14 cellular contexts compared by ENCODE assay signal in genomic region chr2:58664523-58665155, GRCh38.
"Had no signal": no experiment of that assay in that cellular context is flagged by ENCODE, and none has a peak within 500 bp of the region (broad histone marks: within the 10 kb centered on the region; RNA-seq: fewer than 3 reads in every experiment).

No MANE protein-coding gene starts in this region.

- H3K4me3 ChIP-seq: lung, ovary, sigmoid colon, upper lobe of left lung had no signal

- DNase-seq: activated naive CD4-positive, alpha-beta T cell treated with anti-CD3 and anti-CD28 coated beads for 36 hours; activated naive CD8-positive, alpha-beta T cell treated with anti-CD3 and anti-CD28 coated beads, Interleukin-2, amount 50 U/mL, for 24 hours; aorta; endodermal cell; left colon; midbrain; ovary; sigmoid colon; stimulated activated CD4-positive, alpha-beta T cell treated with anti-CD3 and anti-CD28 coated beads, Interleukin-1b, Interleukin-23, amount 100 ng/mL, for 48 hours; stimulated activated naive CD8-positive, alpha-beta T cell treated with anti-CD3 and anti-CD28 coated beads, Interleukin-15, amount 100 ng/mL, for 72 hours; upper lobe of left lung had no signal

- H3K4me3 Mint-ChIP-seq: activated naive CD4-positive, alpha-beta T cell treated with anti-CD3 and anti-CD28 coated beads for 36 hours; activated naive CD8-positive, alpha-beta T cell treated with anti-CD3 and anti-CD28 coated beads, Interleukin-2, amount 50 U/mL, for 24 hours; endodermal cell; stimulated activated naive CD8-positive, alpha-beta T cell treated with anti-CD3 and anti-CD28 coated beads, Interleukin-15, amount 100 ng/mL, for 72 hours had no signal

- H3K27me3 Mint-ChIP-seq: activated naive CD8-positive, alpha-beta T cell treated with anti-CD3 and anti-CD28 coated beads, Interleukin-2, amount 50 U/mL, for 24 hours; stimulated activated naive CD8-positive, alpha-beta T cell treated with anti-CD3 and anti-CD28 coated beads, Interleukin-15, amount 100 ng/mL, for 72 hours had no signal

- H3K27me3 ChIP-seq: ovary, sigmoid colon, upper lobe of left lung had no signal

- H3K27ac Mint-ChIP-seq: activated naive CD4-positive, alpha-beta T cell treated with anti-CD3 and anti-CD28 coated beads for 36 hours; activated naive CD8-positive, alpha-beta T cell treated with anti-CD3 and anti-CD28 coated beads, Interleukin-2, amount 50 U/mL, for 24 hours; activated T-helper 2 cell treated with anti-CD3 and anti-CD28 coated beads, Interferon-gamma antibody, Interleukin-2, Interleukin-4, amounts not matched to agents 10 μg/mL and 5 μg/mL and 100 μg/mL, durations not matched to agents 14 hours and 24 hours and 36 hours; endodermal cell; stimulated activated naive CD8-positive, alpha-beta T cell treated with anti-CD3 and anti-CD28 coated beads, Interleukin-15, amount 100 ng/mL, for 72 hours had no signal

- H3K9me3 Mint-ChIP-seq: activated naive CD4-positive, alpha-beta T cell treated with anti-CD3 and anti-CD28 coated beads for 36 hours; activated naive CD8-positive, alpha-beta T cell treated with anti-CD3 and anti-CD28 coated beads, Interleukin-2, amount 50 U/mL, for 24 hours; activated T-helper 2 cell treated with anti-CD3 and anti-CD28 coated beads, Interferon-gamma antibody, Interleukin-2, Interleukin-4, amounts not matched to agents 10 μg/mL and 5 μg/mL and 100 μg/mL, durations not matched to agents 14 hours and 24 hours and 36 hours; stimulated activated naive CD8-positive, alpha-beta T cell treated with anti-CD3 and anti-CD28 coated beads, Interleukin-15, amount 100 ng/mL, for 72 hours had no signal

- H3K9me3 ChIP-seq: ovary, upper lobe of left lung had no signal

- H3K4me1 Mint-ChIP-seq: activated naive CD8-positive, alpha-beta T cell treated with anti-CD3 and anti-CD28 coated beads, Interleukin-2, amount 50 U/mL, for 24 hours; stimulated activated naive CD8-positive, alpha-beta T cell treated with anti-CD3 and anti-CD28 coated beads, Interleukin-15, amount 100 ng/mL, for 72 hours had no signal

- H3K27ac ChIP-seq: ovary, sigmoid colon, upper lobe of left lung had no signal

- H3K4me1 ChIP-seq: sigmoid colon, upper lobe of left lung had no signal

- H3K36me3 ChIP-seq: ovary, sigmoid colon, upper lobe of left lung had no signal

- FAIRE-seq: islet of Langerhans had no signal
